ENCODE assay signal across 1 cellular context in the genomic region with DNA sequence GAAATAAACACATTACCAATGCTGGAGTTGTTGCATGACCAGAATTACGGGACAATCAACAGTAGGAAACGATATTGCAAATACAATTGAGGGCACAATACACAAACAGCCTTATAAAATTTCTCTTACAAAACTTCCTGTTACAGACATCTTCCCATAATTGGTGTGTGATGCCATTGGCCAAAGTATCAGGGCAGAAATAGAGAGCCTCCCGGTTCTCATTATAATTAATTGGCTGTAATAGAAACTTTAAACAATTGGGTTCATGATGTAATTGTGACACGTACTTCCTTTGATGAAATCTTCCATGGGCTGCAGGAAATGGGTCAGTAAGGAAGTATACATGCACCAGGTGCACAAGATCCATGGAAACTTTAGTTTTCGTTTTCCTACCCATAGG.
TF ChIP-seq lines count a peak whose summit lies in the region.

No MANE protein-coding gene starts in this region.

TF ChIP-seq in GM23338, 12 proteins besides CTCF, POLR2A, EP300 and RAD21:
- TF ChIP-seq, protein P1, sequence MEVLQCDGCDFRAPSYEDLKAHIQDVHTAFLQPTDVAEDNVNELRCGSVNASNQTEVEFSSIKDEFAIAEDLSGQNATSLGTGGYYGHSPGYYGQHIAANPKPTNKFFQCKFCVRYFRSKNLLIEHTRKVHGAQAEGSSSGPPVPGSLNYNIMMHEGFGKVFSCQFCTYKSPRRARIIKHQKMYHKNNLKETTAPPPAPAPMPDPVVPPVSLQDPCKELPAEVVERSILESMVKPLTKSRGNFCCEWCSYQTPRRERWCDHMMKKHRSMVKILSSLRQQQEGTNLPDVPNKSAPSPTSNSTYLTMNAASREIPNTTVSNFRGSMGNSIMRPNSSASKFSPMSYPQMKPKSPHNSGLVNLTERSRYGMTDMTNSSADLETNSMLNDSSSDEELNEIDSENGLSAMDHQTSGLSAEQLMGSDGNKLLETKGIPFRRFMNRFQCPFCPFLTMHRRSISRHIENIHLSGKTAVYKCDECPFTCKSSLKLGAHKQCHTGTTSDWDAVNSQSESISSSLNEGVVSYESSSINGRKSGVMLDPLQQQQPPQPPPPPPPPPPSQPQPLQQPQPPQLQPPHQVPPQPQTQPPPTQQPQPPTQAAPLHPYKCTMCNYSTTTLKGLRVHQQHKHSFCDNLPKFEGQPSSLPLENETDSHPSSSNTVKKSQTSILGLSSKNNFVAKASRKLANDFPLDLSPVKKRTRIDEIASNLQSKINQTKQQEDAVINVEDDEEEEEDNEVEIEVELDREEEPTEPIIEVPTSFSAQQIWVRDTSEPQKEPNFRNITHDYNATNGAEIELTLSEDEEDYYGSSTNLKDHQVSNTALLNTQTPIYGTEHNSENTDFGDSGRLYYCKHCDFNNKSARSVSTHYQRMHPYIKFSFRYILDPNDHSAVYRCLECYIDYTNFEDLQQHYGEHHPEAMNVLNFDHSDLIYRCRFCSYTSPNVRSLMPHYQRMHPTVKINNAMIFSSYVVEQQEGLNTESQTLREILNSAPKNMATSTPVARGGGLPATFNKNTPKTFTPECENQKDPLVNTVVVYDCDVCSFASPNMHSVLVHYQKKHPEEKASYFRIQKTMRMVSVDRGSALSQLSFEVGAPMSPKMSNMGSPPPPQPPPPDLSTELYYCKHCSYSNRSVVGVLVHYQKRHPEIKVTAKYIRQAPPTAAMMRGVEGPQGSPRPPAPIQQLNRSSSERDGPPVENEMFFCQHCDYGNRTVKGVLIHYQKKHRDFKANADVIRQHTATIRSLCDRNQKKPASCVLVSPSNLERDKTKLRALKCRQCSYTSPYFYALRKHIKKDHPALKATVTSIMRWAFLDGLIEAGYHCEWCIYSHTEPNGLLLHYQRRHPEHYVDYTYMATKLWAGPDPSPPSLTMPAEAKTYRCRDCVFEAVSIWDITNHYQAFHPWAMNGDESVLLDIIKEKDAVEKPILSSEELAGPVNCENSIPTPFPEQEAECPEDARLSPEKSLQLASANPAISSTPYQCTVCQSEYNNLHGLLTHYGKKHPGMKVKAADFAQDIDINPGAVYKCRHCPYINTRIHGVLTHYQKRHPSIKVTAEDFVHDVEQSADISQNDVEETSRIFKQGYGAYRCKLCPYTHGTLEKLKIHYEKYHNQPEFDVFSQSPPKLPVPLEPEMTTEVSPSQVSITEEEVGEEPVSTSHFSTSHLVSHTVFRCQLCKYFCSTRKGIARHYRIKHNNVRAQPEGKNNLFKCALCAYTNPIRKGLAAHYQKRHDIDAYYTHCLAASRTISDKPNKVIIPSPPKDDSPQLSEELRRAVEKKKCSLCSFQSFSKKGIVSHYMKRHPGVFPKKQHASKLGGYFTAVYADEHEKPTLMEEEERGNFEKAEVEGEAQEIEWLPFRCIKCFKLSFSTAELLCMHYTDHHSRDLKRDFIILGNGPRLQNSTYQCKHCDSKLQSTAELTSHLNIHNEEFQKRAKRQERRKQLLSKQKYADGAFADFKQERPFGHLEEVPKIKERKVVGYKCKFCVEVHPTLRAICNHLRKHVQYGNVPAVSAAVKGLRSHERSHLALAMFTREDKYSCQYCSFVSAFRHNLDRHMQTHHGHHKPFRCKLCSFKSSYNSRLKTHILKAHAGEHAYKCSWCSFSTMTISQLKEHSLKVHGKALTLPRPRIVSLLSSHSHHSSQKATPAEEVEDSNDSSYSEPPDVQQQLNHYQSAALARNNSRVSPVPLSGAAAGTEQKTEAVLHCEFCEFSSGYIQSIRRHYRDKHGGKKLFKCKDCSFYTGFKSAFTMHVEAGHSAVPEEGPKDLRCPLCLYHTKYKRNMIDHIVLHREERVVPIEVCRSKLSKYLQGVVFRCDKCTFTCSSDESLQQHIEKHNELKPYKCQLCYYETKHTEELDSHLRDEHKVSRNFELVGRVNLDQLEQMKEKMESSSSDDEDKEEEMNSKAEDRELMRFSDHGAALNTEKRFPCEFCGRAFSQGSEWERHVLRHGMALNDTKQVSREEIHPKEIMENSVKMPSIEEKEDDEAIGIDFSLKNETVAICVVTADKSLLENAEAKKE (CRISPR knock-in tag; IDR thresholded peaks at IDR 0.05), result no peak
- TF ChIP-seq, protein P2, sequence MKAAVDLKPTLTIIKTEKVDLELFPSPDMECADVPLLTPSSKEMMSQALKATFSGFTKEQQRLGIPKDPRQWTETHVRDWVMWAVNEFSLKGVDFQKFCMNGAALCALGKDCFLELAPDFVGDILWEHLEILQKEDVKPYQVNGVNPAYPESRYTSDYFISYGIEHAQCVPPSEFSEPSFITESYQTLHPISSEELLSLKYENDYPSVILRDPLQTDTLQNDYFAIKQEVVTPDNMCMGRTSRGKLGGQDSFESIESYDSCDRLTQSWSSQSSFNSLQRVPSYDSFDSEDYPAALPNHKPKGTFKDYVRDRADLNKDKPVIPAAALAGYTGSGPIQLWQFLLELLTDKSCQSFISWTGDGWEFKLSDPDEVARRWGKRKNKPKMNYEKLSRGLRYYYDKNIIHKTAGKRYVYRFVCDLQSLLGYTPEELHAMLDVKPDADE (IDR thresholded peaks at IDR 0.05), result no peak
- TF ChIP-seq POLR2AphosphoS5 (IDR thresholded peaks at IDR 0.05; ENCODE audit: low read depth), result no peak
- TF ChIP-seq NANOG (IDR thresholded peaks at IDR 0.05; ENCODE audit: borderline replicate concordance), result no peak
